ENCODE assay signal across 8 cellular contexts in the genomic region with DNA sequence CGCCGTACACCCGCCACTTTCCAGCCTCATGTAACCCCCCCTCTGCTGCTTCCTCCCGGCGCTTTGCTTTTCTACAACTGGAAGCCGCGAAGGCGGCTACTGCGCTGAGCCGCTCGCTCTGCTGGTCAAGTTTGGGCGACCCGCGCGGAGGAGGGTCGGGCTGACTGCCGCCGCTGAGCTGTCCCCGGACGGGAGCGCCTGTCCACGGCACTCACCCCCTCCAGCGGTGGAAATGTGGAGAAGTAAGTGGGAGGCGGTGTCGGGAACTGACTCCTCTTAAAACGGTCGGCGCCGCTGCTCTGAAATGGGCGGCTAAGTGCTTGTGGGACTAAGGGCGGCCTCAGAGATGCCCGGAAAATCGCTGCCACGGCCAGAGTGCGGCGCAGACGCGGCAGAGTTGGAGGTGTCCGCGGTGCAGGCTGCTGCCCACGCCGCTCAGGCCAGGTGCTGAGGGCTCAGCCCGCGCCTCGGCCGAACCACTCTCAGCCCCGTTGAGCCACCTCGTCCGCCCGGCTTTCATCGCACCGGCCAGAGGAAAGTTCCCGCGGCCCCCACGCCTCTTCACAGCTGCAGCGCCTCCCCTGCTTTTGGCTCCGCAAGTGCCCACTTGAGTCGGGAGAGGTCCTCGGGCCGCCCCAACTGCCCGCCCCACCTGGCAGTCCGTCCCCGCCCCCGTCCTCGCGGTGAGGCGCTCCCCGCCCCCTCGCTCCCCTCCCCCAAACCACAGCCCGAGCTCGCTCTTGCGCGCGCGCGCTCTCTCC. TPM values are rescaled to one million over a fixed set of nuclear protein-coding genes. Genes with fewer than 3 reads are reported as not detected.
A peak's percentile ranks its signal among the peaks of the same experiment; 100 is the strongest.
DNase-seq lines count a peak whose midpoint lies in the region; ATAC-seq and TF ChIP-seq lines count a peak whose summit lies in the region.

No MANE protein-coding gene starts in this region.

- ATAC-seq in left ventricle myocardium superior = peak; percentile 87

- intact Hi-C loops in left ventricle myocardium superior (cut with micrococcal nuclease) = no loop called here
- intact Hi-C loops in posterior vena cava (cut with DNase I) = no loop called here

- no peak; the same call in 1 of the 2 replicates for TF ChIP-seq CTCF in HFFc6 (IDR thresholded peaks at IDR 0.05)

- H3K27me3 Mint-ChIP-seq in HFFc6 (ENCODE audit: insufficient read depth) = peaks cover 9% of the 10 kb centered on the region

- H3K4me3 Mint-ChIP-seq in HFFc6 = peak overlapping the region; percentile 78

- DNase-seq in activated T-cell treated with anti-CD3 and anti-CD28 coated beads for 48 hours (ENCODE audit: low read depth) (peak; percentile 1), HFFc6 (peak; percentile 25), NCI-H2081 treated with DMSO at 0.1 percent for 48 hours (lab: John Stamatoyannopoulos, UW) (peak; percentile 12), amniotic epithelial cell (ENCODE audit: low read depth) (peak; percentile 57), left ventricle myocardium superior (peak; percentile 63), posterior vena cava (ENCODE audit: low spot score) (peak; percentile 80), cortex of kidney (lab: John Stamatoyannopoulos, UW) (no peak)
- DNase-seq in activated T-cell treated with anti-CD3 and anti-CD28 coated beads, Interleukin-2, amount 50 U/mL, for 1 hour = no peak

- no peaks in the 10 kb centered on the region for H3K9me3 Mint-ChIP-seq in HFFc6

- H3K4me1 Mint-ChIP-seq in HFFc6 (ENCODE audit: low read depth) = peaks cover 9% of the 10 kb centered on the region

- H3K36me3 Mint-ChIP-seq in HFFc6 (ENCODE audit: low read depth) = no peaks in the 10 kb centered on the region

- no peak overlapping the region for H3K27ac Mint-ChIP-seq in HFFc6

RNA-seq across cellular contexts. Expression of a gene that starts 0.4 kb away (rescaled TPM):
- not detected for total RNA-seq in HFFc6 (2021; fragmentation: NEBNext Ultra II Directional; extraction: Animal tissue kit (Norgen Biotek cat#: 25700))
- total RNA-seq in left ventricle myocardium superior (0.52 TPM), posterior vena cava (1 to 10 TPM in 1 of 2 donors, under 1 TPM in 1; 0.57 to 1.1 TPM)

Comparison
In these comparisons a context has a peak if more than half of its experiments do, and no peak if none do; other contexts are left out.
1. DNase-seq: peak in activated T-cell treated with anti-CD3 and anti-CD28 coated beads for 48 hours (single experiment), HFFc6 (single experiment), NCI-H2081 treated with DMSO at 0.1 percent for 48 hours (single experiment), amniotic epithelial cell (single experiment), left ventricle myocardium superior (single experiment) and posterior vena cava (single experiment); none in activated T-cell treated with anti-CD3 and anti-CD28 coated beads, Interleukin-2, amount 50 U/mL, for 1 hour (single experiment) and cortex of kidney (single experiment).